In the genomic region with DNA sequence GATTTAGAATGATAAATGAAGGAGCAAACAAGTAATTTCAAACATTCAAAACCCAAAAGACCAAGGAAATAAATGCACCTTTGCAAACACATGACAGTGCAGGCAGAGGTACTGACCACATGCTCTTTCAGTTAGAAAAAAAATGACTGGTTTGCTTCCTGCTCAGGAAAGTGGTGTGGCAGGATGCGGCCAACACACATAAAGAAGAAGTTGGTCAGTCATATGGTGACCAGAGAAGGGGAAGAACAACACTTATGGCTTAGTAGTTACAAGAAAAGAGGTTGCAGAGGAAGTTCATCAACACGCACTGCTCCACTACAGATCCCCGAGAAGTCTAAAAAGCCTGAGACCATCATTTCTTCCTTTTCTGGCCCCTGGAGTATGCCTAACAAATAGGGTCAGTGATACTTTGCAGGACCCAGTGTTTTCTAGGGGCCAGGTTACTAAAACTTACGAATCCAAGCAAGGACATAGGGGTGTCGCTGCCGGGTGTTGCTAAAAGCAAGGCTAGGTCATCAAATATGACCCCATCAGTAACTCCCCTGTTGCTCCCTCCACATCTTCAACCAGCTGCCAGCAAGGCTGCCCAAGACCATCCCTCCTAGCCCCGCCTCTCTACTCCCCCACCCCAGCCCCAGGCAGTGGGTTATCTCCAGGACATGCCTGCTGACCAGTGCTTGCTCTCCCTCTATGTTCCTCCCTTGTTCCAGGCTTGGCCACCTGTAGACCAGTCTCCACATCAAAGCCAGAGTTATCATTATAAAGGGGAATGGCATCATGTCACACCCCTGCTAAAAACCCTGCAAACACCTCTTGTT, we compare ENCODE assay signal across 8 cellular contexts. TPM values are rescaled to one million over a fixed set of nuclear protein-coding genes. Genes with fewer than 3 reads are reported as not detected.
A peak's percentile ranks its signal among the peaks of the same experiment; 100 is the strongest.
DNase-seq lines count a peak whose midpoint lies in the region; ATAC-seq and TF ChIP-seq lines count a peak whose summit lies in the region.

No MANE protein-coding gene starts in this region.

- TF ChIP-seq CTCF in Loucy (conservative IDR thresholded peaks at IDR 0.05; ENCODE audit: low read length): no peak
- TF ChIP-seq CTCF in heart right ventricle (IDR thresholded peaks at IDR 0.05): no peak
- TF ChIP-seq CTCF in CD4-positive, alpha-beta T cell (IDR thresholded peaks at IDR 0.05): no peak

- H3K79me1 ChIP-seq in neuronal stem cell (ENCODE audit: low read depth, low read length): no peaks in the 10 kb centered on the region

- H3K4me1 ChIP-seq in Loucy (ENCODE audit: insufficient read depth, low read length, poor library complexity, severe bottlenecking) (peaks cover 37% of the 10 kb centered on the region), heart right ventricle (peaks cover 0 to 47% (median 5%) of the 10 kb centered on the region in 9 donors), neuronal stem cell (ENCODE audit: control insufficient read depth in 2 of 2, insufficient read depth in 1 of 2, low read depth in 1 of 2, low read length in 2 of 2) (no peaks in the 10 kb centered on the region)

- H3K27ac ChIP-seq in heart right ventricle (peak overlapping the region in 6 of 10 donors; percentile 1 to 88 (median 40)), neuronal stem cell (replicated peaks; ENCODE audit: low read length) (no peak overlapping the region)
- no peak overlapping the region for H3K27ac ChIP-seq in CD4-positive, alpha-beta T cell (ENCODE audit: low read depth, low read length)

- POLR2A ChIA-PET in CD4-positive, alpha-beta T cell (lab: Charles Lee): no interaction called here

- H3K27ac Mint-ChIP-seq in CD4-positive, alpha-beta T cell: no peak overlapping the region

- H3K4me1 Mint-ChIP-seq in CD4-positive, alpha-beta T cell (ENCODE audit: low read depth): peaks cover 40% of the 10 kb centered on the region

- no peak overlapping the region for H4K8ac ChIP-seq in neuronal stem cell (ENCODE audit: low read depth, low read length)

- H3K4ac ChIP-seq in neuronal stem cell (ENCODE audit: low read length): no peak overlapping the region

- H2AFZ ChIP-seq in Loucy (ENCODE audit: low read length): peak overlapping the region; percentile 66; the same call in 1 of the 2 replicates
- no peak overlapping the region for H2AFZ ChIP-seq in neuronal stem cell (ENCODE audit: low read length)

- no peak overlapping the region for H2AK5ac ChIP-seq in neuronal stem cell (ENCODE audit: low read depth, low read length)

- ATAC-seq in GM18508 (IDR thresholded peaks at IDR 0.05; ENCODE audit: insufficient read depth, unreplicated experiment) (peak; percentile 97), GM21717 (IDR thresholded peaks at IDR 0.05; ENCODE audit: unreplicated experiment) (peak; percentile 92), heart right ventricle (peak in 7 of 8 donors; percentile 66 to 90 (median 74))
- no peak for ATAC-seq in CD4-positive, alpha-beta T cell (ENCODE audit: poor library complexity)

- CTCF ChIA-PET in CD4-positive, alpha-beta T cell (lab: Charles Lee): interaction anchor here (1.4 kb wide), 1 partner anchor 12 kb away, joined by 3 read pairs; the partner anchor contains the start of gene ATP8B4

- H3K9me3 Mint-ChIP-seq in CD4-positive, alpha-beta T cell: no peaks in the 10 kb centered on the region

- no peaks in the 10 kb centered on the region for H3K9me3 ChIP-seq in Loucy (ENCODE audit: insufficient read depth, low read depth, low read length)
- peaks cover 0 to 4% (median 0%) of the 10 kb centered on the region in 11 donors for H3K9me3 ChIP-seq in heart right ventricle
- no peaks in the 10 kb centered on the region for H3K9me3 ChIP-seq in CD4-positive, alpha-beta T cell (ENCODE audit: control insufficient read depth, low read length)
- H3K9me3 ChIP-seq in neuronal stem cell (replicated peaks in 1 of 2; ENCODE audit: control insufficient read depth in 2 of 2, insufficient read depth in 1 of 2, low read depth in 1 of 2, low read length in 2 of 2): no peaks in the 10 kb centered on the region

- peaks cover 15% of the 10 kb centered on the region for H3F3A ChIP-seq in Loucy (ENCODE audit: low read depth)

- no peak overlapping the region for H3K4me3 Mint-ChIP-seq in CD4-positive, alpha-beta T cell

- DNase-seq in heart right ventricle (no peak), EL (no peak), OCI-M2 (lab: John Stamatoyannopoulos, UW; ENCODE audit: unreplicated experiment) (no peak), neuronal stem cell (ENCODE audit: low spot score) (no peak)
- DNase-seq in CD4-positive, alpha-beta T cell: no peak

- no peaks in the 10 kb centered on the region for H3K36me3 ChIP-seq in Loucy (ENCODE audit: insufficient read depth, low read length)
- H3K36me3 ChIP-seq in heart right ventricle: peaks cover 0 to 5% (median 0%) of the 10 kb centered on the region in 9 donors
- no peaks in the 10 kb centered on the region for H3K36me3 ChIP-seq in neuronal stem cell (replicated peaks in 1 of 2; ENCODE audit: control insufficient read depth in 2 of 2, insufficient read depth in 2 of 2, low read length in 2 of 2)

- no peak overlapping the region for H3K23ac ChIP-seq in neuronal stem cell (ENCODE audit: low read depth, low read length, poor library complexity)

- H2BK120ac ChIP-seq in neuronal stem cell (ENCODE audit: low read depth, low read length): no peak overlapping the region

- no peaks in the 10 kb centered on the region for H3K9me2 ChIP-seq in Loucy (replicated peaks; ENCODE audit: low read depth, low read length)

- H3K9ac ChIP-seq in Loucy (ENCODE audit: low read depth, low read length, poor library complexity, severe bottlenecking): no peak overlapping the region
- no peak overlapping the region for H3K9ac ChIP-seq in neuronal stem cell (ENCODE audit: low read depth, low read length, poor library complexity)

- no peaks in the 10 kb centered on the region for H3K36me3 Mint-ChIP-seq in CD4-positive, alpha-beta T cell (ENCODE audit: low read depth)

- no peaks in the 10 kb centered on the region for H3K27me3 ChIP-seq in Loucy (ENCODE audit: insufficient read depth, low read length, poor library complexity, severe bottlenecking)
- H3K27me3 ChIP-seq in heart right ventricle: peaks cover 0 to 6% (median 0%) of the 10 kb centered on the region in 7 donors
- H3K27me3 ChIP-seq in CD4-positive, alpha-beta T cell (ENCODE audit: control insufficient read depth, insufficient read depth, low read length): no peaks in the 10 kb centered on the region
- H3K27me3 ChIP-seq in neuronal stem cell (ENCODE audit: control insufficient read depth in 3 of 3, insufficient read depth in 3 of 3, low read depth in 1 of 3, low read length in 3 of 3): no peaks in the 10 kb centered on the region

- H3K4me2 ChIP-seq in Loucy (ENCODE audit: low read depth, low read length, poor library complexity, severe bottlenecking) (peak overlapping the region; percentile 38), neuronal stem cell (ENCODE audit: insufficient read depth, low read length, poor library complexity, severe bottlenecking) (no peak overlapping the region)

- no peak overlapping the region for H2BK12ac ChIP-seq in neuronal stem cell (ENCODE audit: low read length)

- H3K27me3 Mint-ChIP-seq in CD4-positive, alpha-beta T cell: no peaks in the 10 kb centered on the region

- no peaks in the 10 kb centered on the region for H3K79me2 ChIP-seq in Loucy (ENCODE audit: insufficient read depth, low read length)

- intact Hi-C loops in heart right ventricle (cut with DNase I): no loop called here
- intact Hi-C loops in CD4-positive, alpha-beta T cell (cut with DNase I, micrococcal nuclease): no loop called here

- H3K4me3 ChIP-seq in Loucy (ENCODE audit: low read length, poor library complexity, severe bottlenecking) (no peak overlapping the region), heart right ventricle (peak overlapping the region in 1 of 10 donors; percentile 13), neuronal stem cell (ENCODE audit: low read length in 2 of 2) (no peak overlapping the region)

- H4K91ac ChIP-seq in neuronal stem cell (ENCODE audit: low read depth, low read length, poor library complexity): no peak overlapping the region

- no peak overlapping the region for H3K14ac ChIP-seq in neuronal stem cell (ENCODE audit: low read length)

- H3K18ac ChIP-seq in neuronal stem cell (ENCODE audit: low read length): no peak overlapping the region

- WGBS in heart right ventricle, 2 donors: 78 to 89% methylated on average over 7 of the region's 7 CpGs
- WGBS in neuronal stem cell (ENCODE audit: extremely low coverage in 2 of 2, insufficient read length in 2 of 2, insufficient replicate concordance in 1 of 2), 2 donors: no CpG with 5 or more reads among the region's 7 CpGs

- H2BK5ac ChIP-seq in neuronal stem cell (ENCODE audit: low read length): no peak overlapping the region

- no peaks in the 10 kb centered on the region for H4K20me1 ChIP-seq in Loucy (ENCODE audit: insufficient read depth, low read length, poor library complexity, severe bottlenecking)

- no peak overlapping the region for H2BK15ac ChIP-seq in neuronal stem cell (ENCODE audit: low read length)

RNA-seq across cellular contexts. Expression of gene ATP8B4, which starts 11.2 kb away (rescaled TPM):
- total RNA-seq in heart right ventricle: 1 to 10 TPM; 1.1 to 5.3 (median 2.2) TPM
- polyA plus RNA-seq in heart right ventricle: 1 to 10 TPM in 1 of 2 donors, under 1 TPM in 1; 0.39 to 1.5 TPM
- under 1 TPM in 1 of 2 experiments, not detected in 1; 0.31 TPM for total RNA-seq in CD4-positive, alpha-beta T cell
- 0.13 TPM for polyA plus RNA-seq in neuronal stem cell (2013, experiment 1 of 2)
- polyA plus RNA-seq in neuronal stem cell (2013, experiment 2 of 2): 0.17 TPM

Comparison
In these comparisons a context has a peak if more than half of its experiments do, and no peak if none do; other contexts are left out.
1. H3K27ac ChIP-seq: peak in heart right ventricle (6 of 10); none in CD4-positive, alpha-beta T cell (single experiment) and neuronal stem cell (single experiment).